ENCODE assay signal across 8 cellular contexts in the genomic region with DNA sequence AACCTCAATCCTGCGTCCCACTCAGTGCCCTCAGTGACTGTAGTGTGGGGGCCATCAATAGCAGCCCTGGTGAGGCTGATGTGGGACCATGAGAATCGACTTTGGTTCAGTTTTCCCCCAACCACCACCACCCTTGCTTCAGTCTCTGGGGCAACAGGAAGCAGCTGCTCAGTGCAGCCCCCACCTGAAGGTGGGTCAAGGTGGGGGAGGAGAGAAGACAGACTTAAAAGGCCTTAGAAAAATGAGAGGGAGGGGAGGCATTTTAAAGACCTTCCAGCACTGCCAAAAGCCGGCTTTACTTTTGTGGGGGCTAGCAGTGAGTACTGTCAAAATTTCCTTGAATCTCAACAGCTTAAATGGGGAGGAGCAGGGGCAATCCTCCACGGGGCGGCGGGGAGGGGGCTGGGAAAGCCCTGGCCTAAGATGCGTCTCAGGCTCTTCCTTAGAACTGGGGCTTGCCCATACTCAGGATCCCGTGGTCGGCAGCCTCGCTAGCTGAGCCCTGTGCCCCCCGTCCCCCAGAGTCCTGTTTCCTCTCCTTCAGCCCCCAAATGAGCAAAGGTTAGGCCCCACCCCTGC. TPM values are rescaled to one million over a fixed set of nuclear protein-coding genes. Genes with fewer than 3 reads are reported as not detected.
DNase-seq lines count a peak whose midpoint lies in the region; ATAC-seq, FAIRE-seq and TF ChIP-seq lines count a peak whose summit lies in the region.

No MANE protein-coding gene starts in this region.

- peak overlapping the region; percentile 97 for H3K4me2 ChIP-seq in osteoblast (ENCODE audit: insufficient read depth, low read length)

- H3K27ac ChIP-seq in SJCRH30 (peak overlapping the region; percentile 20; the same call in 1 of the 2 replicates), endodermal cell (ENCODE audit: low read depth, low read length) (peak overlapping the region; percentile 89), osteoblast (ENCODE audit: low read depth, low read length) (peak overlapping the region; percentile 79)

- FAIRE-seq in GM12891 (lab: Jason Lieb, UNC) = peak; percentile 28

- H3K9me3 ChIP-seq in SJCRH30 (replicated peaks) = no peaks in the 10 kb centered on the region
- no peaks in the 10 kb centered on the region for H3K9me3 ChIP-seq in endodermal cell (ENCODE audit: control insufficient read depth, low read length)
- no peaks in the 10 kb centered on the region for H3K9me3 ChIP-seq in osteoblast (ENCODE audit: low read depth, low read length)

- H3K36me3 ChIP-seq in SJCRH30 (peaks cover 30% of the 10 kb centered on the region), endodermal cell (ENCODE audit: control insufficient read depth, insufficient read depth, low read length) (peaks cover 35% of the 10 kb centered on the region), osteoblast (ENCODE audit: insufficient read depth, low read length) (peaks cover 35% of the 10 kb centered on the region)

- peak overlapping the region; percentile 70 for H3K9ac ChIP-seq in endodermal cell (ENCODE audit: extremely low read depth, low read length, poor library complexity, severe bottlenecking)

- peaks cover 7% of the 10 kb centered on the region; the same call in 1 of the 2 replicates for H3K4me1 ChIP-seq in SJCRH30
- peaks cover 10% of the 10 kb centered on the region for H3K4me1 ChIP-seq in endodermal cell (ENCODE audit: control insufficient read depth, insufficient read depth, low read length)
- H3K4me1 ChIP-seq in osteoblast (ENCODE audit: insufficient read depth, low read length) = peaks cover 40% of the 10 kb centered on the region

- peaks cover 33% of the 10 kb centered on the region for H3K36me3 Mint-ChIP-seq in endodermal cell (ENCODE audit: low read depth)

- no peaks in the 10 kb centered on the region for H3K27me3 Mint-ChIP-seq in endodermal cell (ENCODE audit: insufficient read depth)

- 2 to 6% methylated on average over 7 to 11 of the region's 11 CpGs for WGBS in endodermal cell (ENCODE audit: insufficient coverage in 1 of 2, insufficient read length in 1 of 2), 2 experiments

- H3K9me3 Mint-ChIP-seq in endodermal cell = no peaks in the 10 kb centered on the region

- peaks cover 31% of the 10 kb centered on the region for H4K20me1 ChIP-seq in osteoblast (ENCODE audit: insufficient read depth, low read length)

- no peak for ATAC-seq in GM18520 (IDR thresholded peaks at IDR 0.05; ENCODE audit: unreplicated experiment)
- ATAC-seq in HG02642 (IDR thresholded peaks at IDR 0.05; ENCODE audit: poor library complexity, unreplicated experiment) = no peak

- no peak for DNase-seq in GM12891 (ENCODE audit: insufficient read length, low spot score)
- no peak for DNase-seq in SJCRH30
- DNase-seq in endodermal cell = no peak
- DNase-seq in osteoblast (ENCODE audit: insufficient read length, low spot score, missing footprints) = peak; percentile 81
- DNase-seq in SKM-1 treated with dmso at 0.1 percent for 144 hours (lab: John Stamatoyannopoulos, UW; ENCODE audit: unreplicated experiment) = no peak
- DNase-seq in GOT3 (lab: John Stamatoyannopoulos, UW) = no peak

- peak overlapping the region; percentile 60 for H3K4me3 ChIP-seq in SJCRH30
- H3K4me3 ChIP-seq in endodermal cell (ENCODE audit: low read length) = peak overlapping the region; percentile 98
- peak overlapping the region; percentile 83 for H3K4me3 ChIP-seq in osteoblast (ENCODE audit: insufficient read depth, low read length)

- H3K27me3 ChIP-seq in SJCRH30 (no peaks in the 10 kb centered on the region), endodermal cell (ENCODE audit: control insufficient read depth, insufficient read depth, low read length, poor library complexity, severe bottlenecking) (no peaks in the 10 kb centered on the region), osteoblast (ENCODE audit: insufficient read depth, low read length) (no peaks in the 10 kb centered on the region)

- peak overlapping the region; percentile 100 for H3K27ac Mint-ChIP-seq in endodermal cell

- no peak for TF ChIP-seq POLR2A in GM12891 (IDR thresholded peaks at IDR 0.05; ENCODE audit: low read depth, low read length)

- H3K4me3 Mint-ChIP-seq in endodermal cell = peak overlapping the region; percentile 92

- TF ChIP-seq CTCF in endodermal cell (conservative IDR thresholded peaks at IDR 0.05) (no peak), osteoblast (IDR thresholded peaks at IDR 0.05; ENCODE audit: extremely low read depth, low read depth, low read length) (no peak)

- peaks cover 53% of the 10 kb centered on the region for H3K79me2 ChIP-seq in osteoblast (ENCODE audit: insufficient read depth, low read length)

- H3K4me1 Mint-ChIP-seq in endodermal cell = peaks cover 46% of the 10 kb centered on the region

- peak overlapping the region; percentile 81 for H2AFZ ChIP-seq in osteoblast (ENCODE audit: low read length)

TF ChIP-seq in GM12891, 5 proteins besides CTCF, POLR2A, EP300 and RAD21:
- TF ChIP-seq SPI1 (IDR thresholded peaks at IDR 0.05; ENCODE audit: low read depth, low read length) = no peak
- TF ChIP-seq TAF1 (IDR thresholded peaks at IDR 0.05; ENCODE audit: low read depth, low read length) = no peak

RNA-seq across cellular contexts. Expression of a gene that starts 5.5 kb away (rescaled TPM):
- 32.1 TPM for polyA plus RNA-seq in GM12891 (2012; ENCODE audit: low read depth, missing spikeins)
- total RNA-seq in SJCRH30 (2014; rRNA removed; shearing (Covaris generic)) = 34.2 and 42.9 TPM in 2 replicates
- 100 to 1,000 TPM; 125 to 137 TPM for total RNA-seq in endodermal cell
- 93.1 TPM for polyA plus RNA-seq in endodermal cell (2013, experiment 1 of 2)
- polyA plus RNA-seq in endodermal cell (2013, experiment 2 of 2) = 89.0 TPM
- total RNA-seq in osteoblast = 49.6 and 51.3 TPM in 2 replicates

RNA-seq across cellular contexts. Expression of a gene that starts 10.2 kb away (rescaled TPM):
- 754 TPM for polyA plus RNA-seq in GM12891 (2012; ENCODE audit: low read depth, missing spikeins)
- total RNA-seq in SJCRH30 (2014; rRNA removed; shearing (Covaris generic)) = 698 and 730 TPM in 2 replicates
- 100 to 1,000 TPM; 653 to 681 TPM for total RNA-seq in endodermal cell
- 736 TPM for polyA plus RNA-seq in endodermal cell (2013, experiment 1 of 2)
- 668 TPM for polyA plus RNA-seq in endodermal cell (2013, experiment 2 of 2)
- total RNA-seq in osteoblast = 308 TPM in 2 replicates

RNA-seq across cellular contexts. Expression of a gene that starts 52.5 kb away (rescaled TPM):
- 158 TPM for polyA plus RNA-seq in GM12891 (2012; ENCODE audit: low read depth, missing spikeins)
- total RNA-seq in SJCRH30 (2014; rRNA removed; shearing (Covaris generic)) = 238 and 251 TPM in 2 replicates
- total RNA-seq in endodermal cell (100 to 1,000 TPM; 275 to 320 TPM), osteoblast (63.0 and 71.3 TPM in 2 replicates)
- polyA plus RNA-seq in endodermal cell (2013, experiment 1 of 2) = 328 TPM
- 314 TPM for polyA plus RNA-seq in endodermal cell (2013, experiment 2 of 2)

Comparison
In these comparisons a context has a peak if more than half of its experiments do, and no peak if none do; other contexts are left out.
1. H3K27ac ChIP-seq: peak in every context shown above with its lines; median percentile 89 in endodermal cell; 79 in osteoblast; 20 in SJCRH30.